ENCODE assay signal across 18 cellular contexts in the genomic region with DNA sequence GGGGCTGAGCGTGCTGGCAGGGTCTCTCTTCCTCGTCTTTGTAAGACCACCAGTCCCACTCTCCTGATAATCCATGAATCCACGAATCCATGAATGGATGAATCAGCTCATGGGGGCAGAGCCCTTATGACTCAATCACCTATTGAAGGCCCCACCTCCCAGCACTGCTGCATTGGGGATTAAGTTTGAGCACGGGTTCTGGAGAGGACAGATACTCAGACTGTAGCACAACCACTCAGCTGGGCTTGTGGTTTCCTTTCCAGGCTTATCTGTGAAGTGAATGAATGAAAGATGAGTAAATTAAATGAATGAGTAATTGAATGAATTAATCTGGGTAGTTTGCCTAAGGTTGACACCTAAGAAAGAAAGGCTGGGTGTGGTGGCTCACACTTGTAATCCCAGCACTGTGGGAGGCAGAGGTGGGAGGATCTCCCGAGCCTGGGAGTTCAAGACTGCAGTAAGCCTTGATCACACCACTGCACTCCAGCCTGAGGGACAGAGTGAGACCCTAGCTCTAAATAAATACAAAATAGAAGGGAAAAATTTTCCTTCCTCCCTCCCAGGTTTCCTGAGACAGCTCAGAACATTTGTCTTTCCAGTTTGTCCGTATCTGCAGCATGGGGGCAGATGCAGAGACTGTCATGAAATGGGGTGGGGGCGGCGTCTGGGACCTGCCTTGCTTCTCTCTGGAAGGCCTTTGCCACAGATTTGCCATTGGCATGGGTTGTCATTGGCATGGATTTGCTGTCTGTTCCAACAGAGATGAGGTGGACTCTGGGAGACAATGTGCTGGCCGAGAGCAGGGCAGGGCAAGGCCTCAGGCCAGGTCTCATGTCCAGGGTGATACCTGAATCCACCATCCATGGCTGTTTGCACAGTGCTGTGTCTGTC.
DNase-seq lines count a peak whose midpoint lies in the region; ATAC-seq and TF ChIP-seq lines count a peak whose summit lies in the region.
"Had no signal": no experiment of that assay in that cellular context is flagged by ENCODE, and none has a peak within 500 bp of the region (broad histone marks: within the 10 kb centered on the region; RNA-seq: fewer than 3 reads in every experiment).

No MANE protein-coding gene starts in this region.

- no peak overlapping the region for H3K27ac Mint-ChIP-seq in activated T-cell treated with anti-CD3 and anti-CD28 coated beads, Interleukin-2, amount 50 U/mL, for 72 hours
- H3K27ac Mint-ChIP-seq: IgD-negative memory B cell had no signal

- H3K36me3 Mint-ChIP-seq in activated T-cell treated with anti-CD3 and anti-CD28 coated beads, Interleukin-2, amount 50 U/mL, for 72 hours (ENCODE audit: insufficient read depth in 2 of 2): peaks cover 2 to 3% of the 10 kb centered on the region in 2 donors

- no peak overlapping the region for H3K4me3 ChIP-seq in left lung
- H3K4me3 ChIP-seq: A549, GM12878 had no signal

- no peaks in the 10 kb centered on the region for H3K27me3 Mint-ChIP-seq in activated T-cell treated with anti-CD3 and anti-CD28 coated beads, Interleukin-2, amount 50 U/mL, for 72 hours (ENCODE audit: low read depth)
- H3K27me3 Mint-ChIP-seq: IgD-negative memory B cell had no signal

- intact Hi-C loops in sciatic nerve (cut with DNase I) (no loop called here), left lung (cut with DNase I) (no loop called here)

- H3K4me3 Mint-ChIP-seq in activated T-cell treated with anti-CD3 and anti-CD28 coated beads, Interleukin-2, amount 50 U/mL, for 72 hours: no peak overlapping the region
- H3K4me3 Mint-ChIP-seq: IgD-negative memory B cell had no signal

- no peak for TF ChIP-seq CTCF in left lung (IDR thresholded peaks at IDR 0.05)

- no peaks in the 10 kb centered on the region for H3K4me1 ChIP-seq in left lung
- H3K4me1 ChIP-seq: A549, Caco-2 had no signal

- peaks cover 0 to 2% of the 10 kb centered on the region in 2 donors for H3K9me3 Mint-ChIP-seq in activated T-cell treated with anti-CD3 and anti-CD28 coated beads, Interleukin-2, amount 50 U/mL, for 72 hours

- H3K4me1 Mint-ChIP-seq in activated T-cell treated with anti-CD3 and anti-CD28 coated beads, Interleukin-2, amount 50 U/mL, for 72 hours (ENCODE audit: low read depth): peaks cover 10% of the 10 kb centered on the region

- peak; percentile 32 to 73 for ATAC-seq in activated T-cell treated with anti-CD3 and anti-CD28 coated beads, Interleukin-2, amount 50 U/mL, for 72 hours (replicated peaks in 1 of 2)
- ATAC-seq in sciatic nerve (no peak), GM21723 (IDR thresholded peaks at IDR 0.05; ENCODE audit: unreplicated experiment) (no peak), left lung (no peak)
- ATAC-seq: A549, GM12878, HCT116 had no signal

- no peak overlapping the region for H3K27ac ChIP-seq in left lung
- H3K27ac ChIP-seq: A549 had no signal

- peaks cover 0 to 17% of the 10 kb centered on the region in 2 donors for H3K9me3 ChIP-seq in left lung
- H3K9me3 ChIP-seq: A549, Caco-2 had no signal

- peaks cover 0 to 23% of the 10 kb centered on the region in 2 donors for H3K27me3 ChIP-seq in left lung

- H3K36me3 ChIP-seq in left lung: no peaks in the 10 kb centered on the region

- peak; percentile 6 for DNase-seq in activated T-cell treated with anti-CD3 and anti-CD28 coated beads for 48 hours (ENCODE audit: low read depth)
- DNase-seq in activated T-cell treated with anti-CD3 and anti-CD28 coated beads for 4 hours: no peak
- DNase-seq in Daoy (ENCODE audit: low read depth): peak; percentile 44
- DNase-seq in activated T-cell treated with anti-CD3 and anti-CD28 coated beads, Interleukin-2, amount 50 U/mL, for 72 hours: no peak
- peak; percentile 23 for DNase-seq in sciatic nerve (ENCODE audit: low spot score)
- no peak for DNase-seq in AG08396 (ENCODE audit: low spot score)
- DNase-seq in left lung: no peak
- DNase-seq: Caco-2, DMS53, MV-4-11, NCI-H1417 treated with DMSO at 0.1 percent for 48 hours, NCI-H2029 treated with DMSO at 0.1 percent for 48 hours, NCI-H510A treated with DMSO at 0.1 percent for 48 hours had no signal

Comparison
In these comparisons a context has a peak if more than half of its experiments do, and no peak if none do; other contexts are left out.
1. DNase-seq: peak in activated T-cell treated with anti-CD3 and anti-CD28 coated beads for 48 hours (single experiment), Daoy (single experiment) and sciatic nerve (single experiment); none in activated T-cell treated with anti-CD3 and anti-CD28 coated beads for 4 hours (single experiment), activated T-cell treated with anti-CD3 and anti-CD28 coated beads, Interleukin-2, amount 50 U/mL, for 72 hours (0 of 2), AG08396 (single experiment) and left lung (0 of 2).
2. ATAC-seq: peak in activated T-cell treated with anti-CD3 and anti-CD28 coated beads, Interleukin-2, amount 50 U/mL, for 72 hours (2 of 2); none in sciatic nerve (single experiment), GM21723 (single experiment) and left lung (single experiment).